Comparison of ENCODE assay signal across 8 cellular contexts in genomic region chr7:106216517-106217088, GRCh38.
DNase-seq lines count a peak whose midpoint lies in the region; ATAC-seq, FAIRE-seq and TF ChIP-seq lines count a peak whose summit lies in the region.

No MANE protein-coding gene starts in this region.

- peaks cover 28% of the 10 kb centered on the region for H3K27me3 Mint-ChIP-seq in activated CD4-positive, alpha-beta T cell treated with anti-CD3 and anti-CD28 coated beads, Interleukin-2, amount 10 ng/mL, durations not matched to agents 24 days and 14 days

- no peak for TF ChIP-seq POLR2A in H54 (IDR thresholded peaks at IDR 0.05; ENCODE audit: low read depth, low read length)

- no peaks in the 10 kb centered on the region for H4K20me1 ChIP-seq in smooth muscle cell (ENCODE audit: low read depth)

- H3K9me3 Mint-ChIP-seq in activated CD4-positive, alpha-beta T cell treated with anti-CD3 and anti-CD28 coated beads, Interleukin-2, amount 10 ng/mL, durations not matched to agents 24 days and 14 days: peaks cover 3% of the 10 kb centered on the region

- intact Hi-C loops in left cardiac atrium (cut with DNase I): loop anchor here in 1 of 2 donors (2.0 to 5.0 kb wide), 2 partner anchors 68 to 206 kb away; partner anchors contain the start of gene NAMPT
- intact Hi-C loops in activated CD4-positive, alpha-beta T cell treated with anti-CD3 and anti-CD28 coated beads, Interleukin-2, amount 10 ng/mL, durations not matched to agents 24 days and 14 days (cut with micrococcal nuclease): no loop called here

- no peaks in the 10 kb centered on the region for H3K4me1 Mint-ChIP-seq in activated CD4-positive, alpha-beta T cell treated with anti-CD3 and anti-CD28 coated beads, Interleukin-2, amount 10 ng/mL, durations not matched to agents 24 days and 14 days

- no peaks in the 10 kb centered on the region for H3K36me3 Mint-ChIP-seq in activated CD4-positive, alpha-beta T cell treated with anti-CD3 and anti-CD28 coated beads, Interleukin-2, amount 10 ng/mL, durations not matched to agents 24 days and 14 days (ENCODE audit: low read depth)

- 18% methylated on average over 3 of the region's 3 CpGs for WGBS in smooth muscle cell (ENCODE audit: low lambda C conversion rate)

- H3K36me3 ChIP-seq in smooth muscle cell (ENCODE audit: low read depth): no peaks in the 10 kb centered on the region

- no peak overlapping the region for H3K27ac Mint-ChIP-seq in activated CD4-positive, alpha-beta T cell treated with anti-CD3 and anti-CD28 coated beads, Interleukin-2, amount 10 ng/mL, durations not matched to agents 24 days and 14 days

- no peak overlapping the region for H3K9ac ChIP-seq in smooth muscle cell (ENCODE audit: low read depth)

- DNase-seq in H54 (ENCODE audit: insufficient read length, low spot score) (peak; percentile 52), left cardiac atrium (peak; percentile 70), smooth muscle cell (lab: John Stamatoyannopoulos, UW; ENCODE audit: unreplicated experiment) (no peak), NCI-H1092 (lab: John Stamatoyannopoulos, UW) (no peak)
- DNase-seq in activated CD4-positive, alpha-beta T cell treated with anti-CD3 and anti-CD28 coated beads, Interleukin-2, amount 10 ng/mL, durations not matched to agents 24 days and 14 days: no peak

- no peaks in the 10 kb centered on the region for H3K4me1 ChIP-seq in smooth muscle cell (ENCODE audit: low read depth)

- peak overlapping the region; percentile 71 for H3K4me2 ChIP-seq in smooth muscle cell

- H3K27ac ChIP-seq in VCaP: peak overlapping the region; percentile 89
- H3K27ac ChIP-seq in smooth muscle cell (ENCODE audit: low read depth): peak overlapping the region; percentile 85

- ATAC-seq in left cardiac atrium (peak; percentile 84 to 93), HG03432 (IDR thresholded peaks at IDR 0.05; ENCODE audit: unreplicated experiment) (no peak), GM19395 (IDR thresholded peaks at IDR 0.05; ENCODE audit: unreplicated experiment) (no peak)

- no peak for TF ChIP-seq CTCF in VCaP (conservative IDR thresholded peaks at IDR 0.05)
- TF ChIP-seq CTCF in smooth muscle cell (IDR thresholded peaks at IDR 0.05; ENCODE audit: borderline replicate concordance, insufficient read depth, poor library complexity, severe bottlenecking): no peak

- H3K4me3 ChIP-seq in smooth muscle cell: peak overlapping the region; percentile 9

- no peaks in the 10 kb centered on the region for H3K79me2 ChIP-seq in smooth muscle cell (ENCODE audit: low read depth)

- no peaks in the 10 kb centered on the region for H3K27me3 ChIP-seq in smooth muscle cell (ENCODE audit: low read depth)

- peak; percentile 48 for FAIRE-seq in H54 (lab: Jason Lieb, UNC)

- H3K4me3 Mint-ChIP-seq in activated CD4-positive, alpha-beta T cell treated with anti-CD3 and anti-CD28 coated beads, Interleukin-2, amount 10 ng/mL, durations not matched to agents 24 days and 14 days: no peak overlapping the region

- H3F3A ChIP-seq in smooth muscle cell (ENCODE audit: low read depth): peaks cover 10% of the 10 kb centered on the region

- peak overlapping the region; percentile 73 for H2AFZ ChIP-seq in smooth muscle cell (ENCODE audit: low read depth)

- no peaks in the 10 kb centered on the region for H3K9me3 ChIP-seq in smooth muscle cell (replicated peaks; ENCODE audit: low read depth)

Comparison
In these comparisons a context has a peak if more than half of its experiments do, and no peak if none do; other contexts are left out.
1. DNase-seq: peak in H54 (single experiment) and left cardiac atrium (single experiment); none in smooth muscle cell (single experiment), NCI-H1092 (single experiment) and activated CD4-positive, alpha-beta T cell treated with anti-CD3 and anti-CD28 coated beads, Interleukin-2, amount 10 ng/mL, durations not matched to agents 24 days and 14 days (single experiment).
2. ATAC-seq: peak in left cardiac atrium (2 of 2); none in HG03432 (single experiment) and GM19395 (single experiment).